39 cellular contexts compared by ENCODE assay signal in the genomic region with DNA sequence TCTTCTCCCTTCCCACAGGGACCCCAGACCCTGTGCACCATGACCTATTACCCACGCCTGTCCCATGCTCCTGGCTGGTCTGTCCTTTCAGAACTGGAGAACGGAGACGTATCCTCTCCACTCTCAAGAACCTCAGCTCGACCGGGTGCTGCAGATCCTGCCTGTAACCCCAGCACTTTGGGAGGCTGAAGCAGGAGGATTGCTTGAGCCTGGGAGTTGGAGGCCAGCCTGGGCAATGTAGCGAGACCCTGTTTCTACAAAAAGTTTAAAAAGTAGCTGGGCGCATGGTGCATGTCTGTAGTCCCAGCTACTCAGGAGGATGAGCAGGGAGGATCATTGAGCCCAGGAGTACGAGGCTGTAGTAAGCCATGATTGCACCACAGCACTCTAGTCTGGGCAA. TPM values are rescaled to one million over a fixed set of nuclear protein-coding genes. Genes with fewer than 3 reads are reported as not detected.
"Had no signal": no experiment of that assay in that cellular context is flagged by ENCODE, and none has a peak within 500 bp of the region (broad histone marks: within the 10 kb centered on the region; RNA-seq: fewer than 3 reads in every experiment).

No MANE protein-coding gene starts in this region.

- H3K4me3 ChIP-seq: ascending aorta, cardiac muscle cell had no signal

- H3K27ac Mint-ChIP-seq: activated CD4-positive, alpha-beta memory T cell treated with anti-CD3 and anti-CD28 coated beads, Interleukin-2, amount 10 ng/mL, durations not matched to agents 7 days and 5 days; activated CD4-positive, alpha-beta T cell treated with anti-CD3 and anti-CD28 coated beads for 36 hours; activated CD4-positive, alpha-beta T cell treated with anti-CD3 and anti-CD28 coated beads, Interleukin-2, amount 10 ng/mL, durations not matched to agents 7 days and 5 days; activated CD8-positive, alpha-beta memory T cell treated with anti-CD3 and anti-CD28 coated beads, Interleukin-2, amount 10 ng/mL, durations not matched to agents 7 days and 5 days; activated CD8-positive, alpha-beta T cell treated with anti-CD3 and anti-CD28 coated beads, Interleukin-2, amount 10 ng/mL, durations not matched to agents 7 days and 5 days; activated naive CD4-positive, alpha-beta T cell treated with anti-CD3 and anti-CD28 coated beads, Interleukin-2, amount 10 ng/mL, durations not matched to agents 7 days and 5 days; activated naive CD4-positive, alpha-beta T cell treated with anti-CD3 and anti-CD28 coated beads, Interleukin-2, amount 50 U/mL, for 24 hours; activated naive CD8-positive, alpha-beta T cell; activated naive CD8-positive, alpha-beta T cell treated with anti-CD3 and anti-CD28 coated beads, Interleukin-2, amount 10 ng/mL, durations not matched to agents 7 days and 5 days; activated naive CD8-positive, alpha-beta T cell treated with anti-CD3 and anti-CD28 coated beads, Interleukin-2, amount 50 U/mL, for 24 hours; activated T-cell treated with anti-CD3 and anti-CD28 coated beads, Interleukin-2, amount 50 U/mL, for 24 hours; activated T-helper 2 cell treated with anti-CD3 and anti-CD28 coated beads, Interferon-gamma antibody, Interleukin-2, Interleukin-4, amounts not matched to agents 10 μg/mL and 5 μg/mL and 100 μg/mL, durations not matched to agents 14 hours and 24 hours and 36 hours; brain; T-helper 1 cell treated with Interleukin-12 subunit alpha and Interleukin-12 subunit beta and Interleukin-4 antibody, amounts not matched to agents 30 μg/mL and 1 μg/mL, for 36 hours; T-helper 2 cell treated with Interferon-gamma antibody and Interleukin-4, amounts not matched to agents 5 μg/mL and 100 μg/mL, for 36 hours had no signal

- H3K4me3 Mint-ChIP-seq: activated CD4-positive, alpha-beta memory T cell treated with anti-CD3 and anti-CD28 coated beads, Interleukin-2, amount 10 ng/mL, durations not matched to agents 7 days and 5 days; activated CD4-positive, alpha-beta T cell treated with anti-CD3 and anti-CD28 coated beads for 36 hours; activated CD4-positive, alpha-beta T cell treated with anti-CD3 and anti-CD28 coated beads, Interleukin-2, amount 10 ng/mL, durations not matched to agents 7 days and 5 days; activated CD8-positive, alpha-beta memory T cell treated with anti-CD3 and anti-CD28 coated beads, Interleukin-2, amount 10 ng/mL, durations not matched to agents 7 days and 5 days; activated CD8-positive, alpha-beta T cell treated with anti-CD3 and anti-CD28 coated beads, Interleukin-2, amount 10 ng/mL, durations not matched to agents 7 days and 5 days; activated naive CD4-positive, alpha-beta T cell treated with anti-CD3 and anti-CD28 coated beads, Interleukin-2, amount 10 ng/mL, durations not matched to agents 7 days and 5 days; activated naive CD4-positive, alpha-beta T cell treated with anti-CD3 and anti-CD28 coated beads, Interleukin-2, amount 50 U/mL, for 24 hours; activated naive CD8-positive, alpha-beta T cell; activated naive CD8-positive, alpha-beta T cell treated with anti-CD3 and anti-CD28 coated beads, Interleukin-2, amount 10 ng/mL, durations not matched to agents 7 days and 5 days; activated naive CD8-positive, alpha-beta T cell treated with anti-CD3 and anti-CD28 coated beads, Interleukin-2, amount 50 U/mL, for 24 hours; activated T-cell treated with anti-CD3 and anti-CD28 coated beads, Interleukin-2, amount 50 U/mL, for 24 hours; brain; central memory CD8-positive, alpha-beta T cell; T-helper 1 cell treated with Interleukin-12 subunit alpha and Interleukin-12 subunit beta and Interleukin-4 antibody, amounts not matched to agents 30 μg/mL and 1 μg/mL, for 36 hours; T-helper 2 cell treated with Interferon-gamma antibody and Interleukin-4, amounts not matched to agents 5 μg/mL and 100 μg/mL, for 36 hours had no signal

- H3K9me3 Mint-ChIP-seq: activated naive CD4-positive, alpha-beta T cell treated with anti-CD3 and anti-CD28 coated beads, Interleukin-2, amount 50 U/mL, for 24 hours; central memory CD8-positive, alpha-beta T cell had no signal

- H3K27ac ChIP-seq: ascending aorta, cardiac muscle cell, VCaP had no signal

- H3K4me1 Mint-ChIP-seq: activated CD4-positive, alpha-beta memory T cell treated with anti-CD3 and anti-CD28 coated beads, Interleukin-2, amount 10 ng/mL, durations not matched to agents 7 days and 5 days; activated CD4-positive, alpha-beta T cell treated with anti-CD3 and anti-CD28 coated beads for 36 hours; activated CD4-positive, alpha-beta T cell treated with anti-CD3 and anti-CD28 coated beads, Interleukin-2, amount 10 ng/mL, durations not matched to agents 7 days and 5 days; activated naive CD4-positive, alpha-beta T cell treated with anti-CD3 and anti-CD28 coated beads, Interleukin-2, amount 10 ng/mL, durations not matched to agents 7 days and 5 days; activated naive CD4-positive, alpha-beta T cell treated with anti-CD3 and anti-CD28 coated beads, Interleukin-2, amount 50 U/mL, for 24 hours; activated naive CD8-positive, alpha-beta T cell treated with anti-CD3 and anti-CD28 coated beads, Interleukin-2, amount 10 ng/mL, durations not matched to agents 7 days and 5 days; activated naive CD8-positive, alpha-beta T cell treated with anti-CD3 and anti-CD28 coated beads, Interleukin-2, amount 50 U/mL, for 24 hours; central memory CD8-positive, alpha-beta T cell had no signal

- H3K36me3 Mint-ChIP-seq: activated CD8-positive, alpha-beta memory T cell treated with anti-CD3 and anti-CD28 coated beads, Interleukin-2, amount 10 ng/mL, durations not matched to agents 7 days and 5 days; activated naive CD4-positive, alpha-beta T cell treated with anti-CD3 and anti-CD28 coated beads, Interleukin-2, amount 10 ng/mL, durations not matched to agents 7 days and 5 days; activated naive CD4-positive, alpha-beta T cell treated with anti-CD3 and anti-CD28 coated beads, Interleukin-2, amount 50 U/mL, for 24 hours; activated naive CD8-positive, alpha-beta T cell; activated naive CD8-positive, alpha-beta T cell treated with anti-CD3 and anti-CD28 coated beads, Interleukin-2, amount 10 ng/mL, durations not matched to agents 7 days and 5 days; brain had no signal

- H3K27me3 ChIP-seq: ascending aorta, cardiac muscle cell had no signal

- H3K27me3 Mint-ChIP-seq: activated CD4-positive, alpha-beta T cell treated with anti-CD3 and anti-CD28 coated beads, Interleukin-2, amount 10 ng/mL, durations not matched to agents 7 days and 5 days; activated CD8-positive, alpha-beta memory T cell treated with anti-CD3 and anti-CD28 coated beads, Interleukin-2, amount 10 ng/mL, durations not matched to agents 7 days and 5 days; activated naive CD4-positive, alpha-beta T cell treated with anti-CD3 and anti-CD28 coated beads, Interleukin-2, amount 10 ng/mL, durations not matched to agents 7 days and 5 days; activated naive CD4-positive, alpha-beta T cell treated with anti-CD3 and anti-CD28 coated beads, Interleukin-2, amount 50 U/mL, for 24 hours; activated naive CD8-positive, alpha-beta T cell; activated naive CD8-positive, alpha-beta T cell treated with anti-CD3 and anti-CD28 coated beads, Interleukin-2, amount 10 ng/mL, durations not matched to agents 7 days and 5 days; activated T-cell treated with anti-CD3 and anti-CD28 coated beads, Interleukin-2, amount 50 U/mL, for 24 hours had no signal

- H3K36me3 ChIP-seq: ascending aorta, cardiac muscle cell had no signal

- DNase-seq: activated CD4-positive, alpha-beta memory T cell treated with anti-CD3 and anti-CD28 coated beads, Interleukin-2, amount 10 ng/mL, durations not matched to agents 7 days and 5 days; activated CD4-positive, alpha-beta T cell treated with anti-CD3 and anti-CD28 coated beads for 1 hour; activated CD4-positive, alpha-beta T cell treated with anti-CD3 and anti-CD28 coated beads for 36 hours; activated CD4-positive, alpha-beta T cell treated with anti-CD3 and anti-CD28 coated beads for 48 hours; activated CD4-positive, alpha-beta T cell treated with anti-CD3 and anti-CD28 coated beads, Interleukin-2, amount 10 ng/mL, durations not matched to agents 7 days and 5 days; activated CD4-positive, alpha-beta T cell treated with anti-CD3 and anti-CD28 coated beads, Interleukin-2, amount 50 U/mL, for 48 hours; activated CD4-positive, CD25-positive, alpha-beta regulatory T cell; activated CD8-positive, alpha-beta memory T cell treated with anti-CD3 and anti-CD28 coated beads for 24 hours; activated CD8-positive, alpha-beta memory T cell treated with anti-CD3 and anti-CD28 coated beads, Interleukin-2, amount 10 ng/mL, durations not matched to agents 7 days and 5 days; activated CD8-positive, alpha-beta memory T cell treated with anti-CD3 and anti-CD28 coated beads, Interleukin-2, amount 50 U/mL, for 48 hours; activated CD8-positive, alpha-beta T cell treated with anti-CD3 and anti-CD28 coated beads, Interleukin-2, amount 10 ng/mL, durations not matched to agents 7 days and 5 days; activated effector memory CD4-positive, alpha-beta T cell treated with Interleukin-2 at 50 U/mL for 16 hours; activated gamma-delta T cell; activated naive CD4-positive, alpha-beta T cell treated with anti-CD3 and anti-CD28 coated beads, Interleukin-2, amount 10 ng/mL, durations not matched to agents 7 days and 5 days; activated naive CD4-positive, alpha-beta T cell treated with Interleukin-2 at 50 U/mL for 16 hours; activated naive CD8-positive, alpha-beta T cell treated with anti-CD3 and anti-CD28 coated beads, Interleukin-2, amount 10 ng/mL, durations not matched to agents 7 days and 5 days; activated naive CD8-positive, alpha-beta T cell treated with anti-CD3 and anti-CD28 coated beads, Interleukin-2, amount 50 U/mL, for 24 hours; activated T-cell treated with anti-CD3 and anti-CD28 coated beads, Interleukin-2, amount 50 U/mL, for 24 hours; activated T-cell treated with anti-CD3 and anti-CD28 coated beads, Interleukin-2, amount 50 U/mL, for 48 hours; amygdala; anterior cingulate cortex; caudate nucleus; cerebellar nuclear complex; T-helper 1 cell; T-helper 2 cell; T-helper 9 cell had no signal

- H3K4me1 ChIP-seq: ascending aorta had no signal

- H3K9me3 ChIP-seq: ascending aorta had no signal

- ATAC-seq: activated CD4-positive, alpha-beta T cell treated with anti-CD3 and anti-CD28 coated beads for 36 hours; activated CD4-positive, CD25-positive, alpha-beta regulatory T cell treated with anti-CD3 and anti-CD28 coated beads, Interleukin-2, amount 50 U/mL, for 24 hours; activated CD8-positive, alpha-beta memory T cell treated with anti-CD3 and anti-CD28 coated beads, Interleukin-2, amount 10 ng/mL, durations not matched to agents 7 days and 5 days; activated CD8-positive, alpha-beta T cell treated with anti-CD3 and anti-CD28 coated beads, Interleukin-2, amount 10 ng/mL, durations not matched to agents 7 days and 5 days; activated naive CD8-positive, alpha-beta T cell treated with anti-CD3 and anti-CD28 coated beads, Interleukin-2, amount 50 U/mL, for 24 hours had no signal

RNA-seq across cellular contexts. Expression of a gene that starts 37.2 kb away (rescaled TPM):
- total RNA-seq: activated CD4-positive, alpha-beta memory T cell treated with anti-CD3 and anti-CD28 coated beads, Interleukin-2, amount 10 ng/mL, durations not matched to agents 7 days and 5 days; activated CD4-positive, alpha-beta T cell treated with anti-CD3 and anti-CD28 coated beads for 36 hours; activated CD4-positive, alpha-beta T cell treated with anti-CD3 and anti-CD28 coated beads, Interleukin-2, amount 10 ng/mL, durations not matched to agents 7 days and 5 days; activated CD8-positive, alpha-beta memory T cell treated with anti-CD3 and anti-CD28 coated beads, Interleukin-2, amount 10 ng/mL, durations not matched to agents 7 days and 5 days; activated CD8-positive, alpha-beta T cell treated with anti-CD3 and anti-CD28 coated beads, Interleukin-2, amount 10 ng/mL, durations not matched to agents 7 days and 5 days; activated naive CD8-positive, alpha-beta T cell treated with anti-CD3 and anti-CD28 coated beads, Interleukin-2, amount 10 ng/mL, durations not matched to agents 7 days and 5 days; activated T-helper 2 cell treated with anti-CD3 and anti-CD28 coated beads, Interferon-gamma antibody, Interleukin-2, Interleukin-4, amounts not matched to agents 10 μg/mL and 5 μg/mL and 100 μg/mL, durations not matched to agents 14 hours and 24 hours and 36 hours; ascending aorta; bronchial epithelial cell; cardiac muscle cell had no signal
- polyA plus RNA-seq: adipose tissue, cardiac muscle cell had no signal
